In genomic region chr20:62238569-62239277, GRCh38 we compare ENCODE assay signal across 9 cellular contexts. TPM values are rescaled to one million over a fixed set of nuclear protein-coding genes. Genes with fewer than 3 reads are reported as not detected.
DNase-seq lines count a peak whose midpoint lies in the region; ATAC-seq and TF ChIP-seq lines count a peak whose summit lies in the region.
"Had no signal": no experiment of that assay in that cellular context is flagged by ENCODE, and none has a peak within 500 bp of the region (broad histone marks: within the 10 kb centered on the region; RNA-seq: fewer than 3 reads in every experiment).

No MANE protein-coding gene starts in this region.

- TF ChIP-seq CTCF in adrenal gland (IDR thresholded peaks at IDR 0.05) = no peak
- TF ChIP-seq CTCF in kidney epithelial cell (IDR thresholded peaks at IDR 0.05; ENCODE audit: insufficient read depth, low read length, poor library complexity, severe bottlenecking) = no peak
- no peak for TF ChIP-seq CTCF in thyroid gland (IDR thresholded peaks at IDR 0.05)

- H3K27ac ChIP-seq in BLaER1 = peak overlapping the region; percentile 59; the same call in 1 of the 2 replicates
- no peak overlapping the region for H3K27ac ChIP-seq in HUES64 (ENCODE audit: low read depth, low read length)
- peak overlapping the region in 4 of 5 donors; percentile 63 to 87 (median 76) for H3K27ac ChIP-seq in adrenal gland
- H3K27ac ChIP-seq in thyroid gland = peak overlapping the region; percentile 41 to 74 (median 74)

- H3K36me3 ChIP-seq in BLaER1 (peaks cover 28% of the 10 kb centered on the region; the same call in 1 of the 2 replicates), HUES64 (ENCODE audit: insufficient read depth, low read length) (peaks cover 5% of the 10 kb centered on the region; the same call in 1 of the 2 replicates), adrenal gland (replicated peaks in 1 of 2) (peaks cover 0 to 3% of the 10 kb centered on the region in 2 donors), kidney epithelial cell (ENCODE audit: control insufficient read depth, insufficient read depth, low read length) (no peaks in the 10 kb centered on the region), thyroid gland (no peaks in the 10 kb centered on the region)

- H3K9ac ChIP-seq in BLaER1 (peak overlapping the region; percentile 75), HUES64 (ENCODE audit: low read depth, low read length) (peak overlapping the region; percentile 49)

- peak overlapping the region; percentile 71 for H3K4me3 ChIP-seq in BLaER1
- peak overlapping the region; percentile 69 for H3K4me3 ChIP-seq in HUES64 (ENCODE audit: low read length)
- peak overlapping the region in 2 of 4 donors; percentile 71 to 82 for H3K4me3 ChIP-seq in adrenal gland
- H3K4me3 ChIP-seq in kidney epithelial cell (ENCODE audit: low read depth, low read length) = peak overlapping the region; percentile 86
- H3K4me3 ChIP-seq in thyroid gland (replicated peaks in 1 of 3) = peak overlapping the region; percentile 63 to 81 (median 72)

- ATAC-seq in GM19397 (IDR thresholded peaks at IDR 0.05; ENCODE audit: unreplicated experiment) = peak; percentile 2

- H3K9me3 ChIP-seq in BLaER1 (no peaks in the 10 kb centered on the region), HUES64 (ENCODE audit: insufficient read depth, low read depth, low read length) (no peaks in the 10 kb centered on the region), adrenal gland (replicated peaks in 1 of 3) (no peaks in the 10 kb centered on the region), thyroid gland (no peaks in the 10 kb centered on the region)

- H3K27me3 ChIP-seq in BLaER1 = no peaks in the 10 kb centered on the region
- H3K27me3 ChIP-seq in HUES64 (ENCODE audit: insufficient read depth, low read length) = no peaks in the 10 kb centered on the region
- no peaks in the 10 kb centered on the region for H3K27me3 ChIP-seq in adrenal gland
- peaks cover 3% of the 10 kb centered on the region for H3K27me3 ChIP-seq in kidney epithelial cell (ENCODE audit: control insufficient read depth, insufficient read depth, low read length)
- no peaks in the 10 kb centered on the region for H3K27me3 ChIP-seq in thyroid gland

- intact Hi-C loops in adrenal gland (cut with DNase I) = no loop called here
- intact Hi-C loops in thyroid gland (cut with DNase I) = loop anchor here (5.0 kb wide), 1 partner anchor 169 kb away; the partner anchor contains the start of gene CABLES2

- peak overlapping the region; percentile 90 for H3K4me2 ChIP-seq in BLaER1

- peaks cover 49% of the 10 kb centered on the region for H4K20me1 ChIP-seq in BLaER1

- H3K4me1 ChIP-seq in BLaER1 = peaks cover 55% of the 10 kb centered on the region
- H3K4me1 ChIP-seq in HUES64 (ENCODE audit: insufficient read depth, low read length) = 0 out of 2 replicates have a peak, but pooled peaks cover 8% of the 10 kb centered on the region
- peaks cover 6 to 31% of the 10 kb centered on the region in 2 donors for H3K4me1 ChIP-seq in adrenal gland (replicated peaks in 1 of 2)
- peaks cover 15 to 16% of the 10 kb centered on the region in 2 donors for H3K4me1 ChIP-seq in thyroid gland

- DNase-seq in adrenal gland (peak in 2 of 7 donors; percentile 32 to 51), kidney epithelial cell (ENCODE audit: low read depth) (no peak), thyroid gland (peak; percentile 27 to 30), hypothalamus (lab: John Stamatoyannopoulos, UW) (no peak), hippocampal formation (lab: John Stamatoyannopoulos, UW) (no peak)

- TF ChIP-seq POLR2A in adrenal gland (IDR thresholded peaks at IDR 0.05) = peak in 1 of 2 donors; percentile 5
- no peak for TF ChIP-seq POLR2A in thyroid gland (IDR thresholded peaks at IDR 0.05)

- under 1% methylated on average over 67 of the region's 70 CpGs for WGBS in HUES64
- WGBS in adrenal gland, 4 donors = 0 to 1% (median 1%) methylated on average over 12 to 70 of the region's 70 CpGs
- 2 to 3% methylated on average over 10 to 14 of the region's 70 CpGs for WGBS in thyroid gland, 2 donors

RNA-seq across cellular contexts. Expression of gene OSBPL2, which starts 0.4 kb away (rescaled TPM):
- polyA plus RNA-seq in HUES64 (2013, experiment 1 of 2) = 11.5 TPM
- polyA plus RNA-seq in HUES64 (2013, experiment 2 of 2) = 14.9 TPM
- total RNA-seq in adrenal gland (10 to 100 TPM; 27.8 to 96.7 (median 37.9) TPM), kidney epithelial cell (26.5 and 30.3 TPM in 2 replicates), thyroid gland (10 to 100 TPM; 46.9 to 60.8 (median 50.8) TPM)
- polyA plus RNA-seq in adrenal gland = 10 to 100 TPM; 13.8 to 38.3 (median 18.8) TPM

RNA-seq across cellular contexts. Expression of gene HRH3, which starts 18.6 kb away (rescaled TPM):
- polyA plus RNA-seq in HUES64 (2013, experiment 1 of 2) = 2.4 TPM
- polyA plus RNA-seq in HUES64 (2013, experiment 2 of 2) = 1.8 TPM
- total RNA-seq in adrenal gland = under 1 TPM in 1 of 8 donors, not detected in 7; 0.08 TPM
- under 1 TPM in 2 of 3 donors, not detected in 1; 0.13 to 0.80 TPM for polyA plus RNA-seq in adrenal gland
- total RNA-seq in kidney epithelial cell = not detected in 2 replicates
- total RNA-seq in thyroid gland = not detected
- total RNA-seq: NCI-H460 had no signal

RNA-seq across cellular contexts. Expression of gene MTG2, which starts 55.9 kb away (rescaled TPM):
- 17.8 TPM for polyA plus RNA-seq in HUES64 (2013, experiment 1 of 2)
- 16.5 TPM for polyA plus RNA-seq in HUES64 (2013, experiment 2 of 2)
- 10 to 100 TPM; 11.5 to 60.1 (median 41.6) TPM for total RNA-seq in adrenal gland
- polyA plus RNA-seq in adrenal gland = 10 to 100 TPM; 30.2 to 90.4 (median 84.3) TPM
- 19.5 and 31.9 TPM in 2 replicates for total RNA-seq in kidney epithelial cell
- 10 to 100 TPM; 21.6 to 38.2 (median 33.4) TPM for total RNA-seq in thyroid gland

Comparison
In these comparisons a context has a peak if more than half of its experiments do, and no peak if none do; other contexts are left out.
1. DNase-seq: peak in thyroid gland (2 of 2); none in kidney epithelial cell (single experiment), hypothalamus (0 of 51) and hippocampal formation (0 of 2).